ENCODE assay signal across 1 cellular context in genomic region chr10:77041636-77042258, GRCh38.
TF ChIP-seq lines count a peak whose summit lies in the region.

No MANE protein-coding gene starts in this region.

TF ChIP-seq in HepG2, 621 proteins besides CTCF, POLR2A, EP300 and RAD21 (continued from another document):
- TF ChIP-seq RNF219 (CRISPR knock-in tag; IDR thresholded peaks at IDR 0.05) (no peak), ZBTB42 (CRISPR knock-in tag; IDR thresholded peaks at IDR 0.05) (no peak)
